ENCODE assay signal across 10 cellular contexts in genomic region chr12:66092559-66093269, GRCh38. TPM values are rescaled to one million over a fixed set of nuclear protein-coding genes. Genes with fewer than 3 reads are reported as not detected.
DNase-seq lines count a peak whose midpoint lies in the region; ATAC-seq and TF ChIP-seq lines count a peak whose summit lies in the region.
"Had no signal": no experiment of that assay in that cellular context is flagged by ENCODE, and none has a peak within 500 bp of the region (broad histone marks: within the 10 kb centered on the region; RNA-seq: fewer than 3 reads in every experiment).

No MANE protein-coding gene starts in this region.

- H3K27ac Mint-ChIP-seq in glutamatergic neuron (ENCODE audit: unreplicated experiment) = no peak overlapping the region
- H3K27ac Mint-ChIP-seq: CD8-positive, alpha-beta T cell had no signal

- H3K9me3 Mint-ChIP-seq in glutamatergic neuron (ENCODE audit: unreplicated experiment) = no peaks in the 10 kb centered on the region
- H3K9me3 Mint-ChIP-seq: CD8-positive, alpha-beta T cell; neural crest cell had no signal

- H3K27me3 Mint-ChIP-seq in glutamatergic neuron (ENCODE audit: unreplicated experiment) = no peaks in the 10 kb centered on the region

- peak; percentile 62 for ATAC-seq in GM21723 (IDR thresholded peaks at IDR 0.05; ENCODE audit: unreplicated experiment)
- ATAC-seq: CD8-positive, alpha-beta T cell had no signal

- POLR2A ChIA-PET in AG04450 (lab: Yijun Ruan, JAX) = no interaction called here

- CTCF ChIA-PET in AG04450 (lab: Charles Lee) = interaction anchor here (0.9 kb wide), 1 partner anchor 780 kb away, joined by 3 read pairs; no protein-coding TSS in a partner anchor

- H3K4me3 ChIP-seq in AG04450 (ENCODE audit: low read depth, low read length) (no peak overlapping the region), fibroblast of villous mesenchyme (ENCODE audit: low read depth, low read length) (no peak overlapping the region)

- no peak for DNase-seq in AG04450 (ENCODE audit: low read depth, low spot score)
- peak; percentile 9 for DNase-seq in NCI-H2227 (lab: John Stamatoyannopoulos, UW; ENCODE audit: unreplicated experiment)
- peak; percentile 29 for DNase-seq in fibroblast of villous mesenchyme (ENCODE audit: low read depth)
- DNase-seq in glutamatergic neuron = no peak
- DNase-seq in stimulated activated CD4-positive, alpha-beta T cell treated with anti-CD3 and anti-CD28 coated beads, Interleukin-1b, Interleukin-23, amount 100 ng/mL, for 48 hours = no peak
- no peak for DNase-seq in stimulated activated CD4-positive, alpha-beta T cell treated with anti-CD3 and anti-CD28 coated beads, Interleukin-2, amount 100 ng/mL, for 24 hours
- no peak for DNase-seq in COR-L47 (lab: John Stamatoyannopoulos, UW)
- DNase-seq: CD8-positive, alpha-beta T cell had no signal

- TF ChIP-seq CTCF in AG04450 (IDR thresholded peaks at IDR 0.05; ENCODE audit: low read depth, low read length) = no peak
- TF ChIP-seq CTCF in fibroblast of villous mesenchyme (IDR thresholded peaks at IDR 0.05; ENCODE audit: insufficient read depth, low read depth, low read length) = no peak
- TF ChIP-seq CTCF in glutamatergic neuron (IDR thresholded peaks at IDR 0.05; ENCODE audit: partially characterized antibody, unreplicated experiment) = no peak

- H3K4me1 Mint-ChIP-seq in glutamatergic neuron (ENCODE audit: low read depth, unreplicated experiment) = no peaks in the 10 kb centered on the region
- H3K4me1 Mint-ChIP-seq: neural crest cell had no signal

- no peak overlapping the region for H3K4me3 Mint-ChIP-seq in glutamatergic neuron (ENCODE audit: unreplicated experiment)
- H3K4me3 Mint-ChIP-seq: CD8-positive, alpha-beta T cell; neural crest cell had no signal

- no peaks in the 10 kb centered on the region for H3K36me3 Mint-ChIP-seq in glutamatergic neuron (ENCODE audit: unreplicated experiment)
- H3K36me3 Mint-ChIP-seq: CD8-positive, alpha-beta T cell had no signal

- H3K27ac ChIP-seq in AG04450 (ENCODE audit: low read depth, low read length) = peak overlapping the region; percentile 31

- H3K27me3 ChIP-seq in AG04450 (ENCODE audit: control insufficient read depth, insufficient read depth, low read length) = no peaks in the 10 kb centered on the region

- no peaks in the 10 kb centered on the region for H3K9me3 ChIP-seq in AG04450 (ENCODE audit: control insufficient read depth, insufficient read depth, low read length)

RNA-seq across cellular contexts. Expression of gene LLPH, which starts 37.8 kb away (rescaled TPM):
- polyA plus RNA-seq in AG04450 (2011; rRNA removed) = 18.6 and 25.7 TPM in 2 replicates
- polyA minus RNA-seq in AG04450 (2011; rRNA and poly(A)+ RNA removed) = 3.3 and 3.4 TPM in 2 replicates
- total RNA-seq in fibroblast of villous mesenchyme = 3.9 and 5.6 TPM in 2 replicates
- total RNA-seq in glutamatergic neuron (ENCODE audit: unreplicated experiment) = 14.4 TPM

Comparison
In these comparisons a context has a peak if more than half of its experiments do, and no peak if none do; other contexts are left out.
1. DNase-seq: peak in NCI-H2227 (single experiment) and fibroblast of villous mesenchyme (single experiment); none in AG04450 (single experiment), glutamatergic neuron (single experiment), stimulated activated CD4-positive, alpha-beta T cell treated with anti-CD3 and anti-CD28 coated beads, Interleukin-1b, Interleukin-23, amount 100 ng/mL, for 48 hours (single experiment), stimulated activated CD4-positive, alpha-beta T cell treated with anti-CD3 and anti-CD28 coated beads, Interleukin-2, amount 100 ng/mL, for 24 hours (0 of 2) and COR-L47 (single experiment).